ENCODE assay signal across 8 cellular contexts in the genomic region with DNA sequence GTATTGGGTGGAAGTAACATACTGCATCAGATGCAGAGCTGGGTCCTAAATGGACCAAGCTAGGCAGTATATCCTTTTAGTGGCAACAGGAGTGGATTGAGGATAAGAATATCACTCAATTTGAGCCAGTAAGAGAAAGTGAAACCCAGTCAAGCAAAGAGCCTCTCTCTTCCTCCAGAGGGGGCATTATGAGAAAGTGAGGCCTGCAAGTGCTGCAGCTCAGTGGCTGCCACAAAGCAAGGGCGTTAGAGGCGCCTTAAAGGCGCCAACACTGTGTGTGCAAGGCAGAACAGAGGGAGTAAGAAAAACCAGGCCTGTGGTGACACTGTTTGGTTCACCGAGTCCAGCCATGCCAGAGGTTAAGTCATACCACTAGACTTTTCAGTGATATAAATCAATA. TPM values are rescaled to one million over a fixed set of nuclear protein-coding genes. Genes with fewer than 3 reads are reported as not detected.
A peak's percentile ranks its signal among the peaks of the same experiment; 100 is the strongest.
DNase-seq lines count a peak whose midpoint lies in the region; ATAC-seq and TF ChIP-seq lines count a peak whose summit lies in the region.

No MANE protein-coding gene starts in this region.

- no peak for TF ChIP-seq CTCF in nephron progenitor cell (IDR thresholded peaks at IDR 0.05)
- TF ChIP-seq CTCF in transverse colon (IDR thresholded peaks at IDR 0.05): no peak

- peaks cover 0 to 16% (median 0%) of the 10 kb centered on the region in 4 donors for H3K4me1 ChIP-seq in transverse colon

- H3K27ac ChIP-seq in transverse colon: no peak overlapping the region

- H3K27me3 Mint-ChIP-seq in nephron progenitor cell (ENCODE audit: low read depth, poor library complexity): no peaks in the 10 kb centered on the region

- in situ Hi-C loops in transverse colon (cut with MboI; ENCODE audit: low pct_ligation_motif_present in 1 of 4, low pct_unique_long_range_greater_than_20kb in 1 of 4, low sequenced_read_pairs in 3 of 4): no loop called here

- H3K27ac Mint-ChIP-seq in nephron progenitor cell: peak overlapping the region; percentile 72

- 77% methylated on average over 4 of the region's 4 CpGs; no CpG with 5 or more reads in 1 of the 2 donors for WGBS in transverse colon (ENCODE audit: low coverage in 1 of 2), 2 donors

- TF ChIP-seq POLR2A in transverse colon (IDR thresholded peaks at IDR 0.05): no peak

- H3K36me3 Mint-ChIP-seq in nephron progenitor cell (ENCODE audit: low read depth): no peaks in the 10 kb centered on the region

- H3K4me3 ChIP-seq in transverse colon: no peak overlapping the region

- ATAC-seq in GM19468 (IDR thresholded peaks at IDR 0.05; ENCODE audit: extremely low read depth, unreplicated experiment): peak; percentile 93
- peak; percentile 95 for ATAC-seq in HG03442 (IDR thresholded peaks at IDR 0.05; ENCODE audit: unreplicated experiment)

- no peak for TF ChIP-seq EP300 in transverse colon (IDR thresholded peaks at IDR 0.05; ENCODE audit: low read depth)

- H3K4me3 Mint-ChIP-seq in nephron progenitor cell: no peak overlapping the region

- peaks cover 42% of the 10 kb centered on the region for H3K4me1 Mint-ChIP-seq in nephron progenitor cell

- intact Hi-C loops in transverse colon (cut with DNase I; ENCODE audit: low total_unique reads): no loop called here

- peak; percentile 3 for DNase-seq in EL
- peak; percentile 26 for DNase-seq in activated T-cell treated with anti-CD3 and anti-CD28 coated beads, Interleukin-2, amount 50 U/mL, for 1 hour
- DNase-seq in nephron progenitor cell: peak; percentile 8
- no peak for DNase-seq in COR-L47 (lab: John Stamatoyannopoulos, UW)
- DNase-seq in NCI-H446 (lab: John Stamatoyannopoulos, UW): no peak
- DNase-seq in transverse colon: no peak

- no peaks in the 10 kb centered on the region for H3K9me3 ChIP-seq in transverse colon

- no peaks in the 10 kb centered on the region for H3K27me3 ChIP-seq in transverse colon

- H3K36me3 ChIP-seq in transverse colon: no peaks in the 10 kb centered on the region

- H3K9me3 Mint-ChIP-seq in nephron progenitor cell: no peaks in the 10 kb centered on the region

RNA-seq across cellular contexts. Expression of a gene that starts 17.5 kb away (rescaled TPM):
- 10 to 100 TPM in 3 of 4 donors, 1 to 10 TPM in 1; 9.2 to 56.9 (median 42.1) TPM for total RNA-seq in transverse colon

Comparison
In these comparisons a context has a peak if more than half of its experiments do, and no peak if none do; other contexts are left out.
1. DNase-seq: peak in EL (single experiment), activated T-cell treated with anti-CD3 and anti-CD28 coated beads, Interleukin-2, amount 50 U/mL, for 1 hour (single experiment) and nephron progenitor cell (single experiment); none in COR-L47 (single experiment), NCI-H446 (0 of 2) and transverse colon (single experiment).